In genomic region chr13:76293346-76293745, GRCh38 we compare ENCODE assay signal across 12 cellular contexts.
DNase-seq lines count a peak whose midpoint lies in the region; ATAC-seq, FAIRE-seq and TF ChIP-seq lines count a peak whose summit lies in the region.
"Had no signal": no experiment of that assay in that cellular context is flagged by ENCODE, and none has a peak within 500 bp of the region (broad histone marks: within the 10 kb centered on the region; RNA-seq: fewer than 3 reads in every experiment).

No MANE protein-coding gene starts in this region.

- RAD21 ChIA-PET in GM12878 (lab: Charles Lee; ENCODE audit: unreplicated experiment): no interaction called here

- ATAC-seq in SK-N-SH treated with all-trans-retinoic acid at 6 μM for 48 hours (no peak), GM12878 (no peak)
- ATAC-seq in activated naive CD8-positive, alpha-beta T cell treated with anti-CD3 and anti-CD28 coated beads, Interleukin-2, amount 50 U/mL, for 24 hours: no peak

- H3K27me3 ChIP-seq in SK-N-SH (ENCODE audit: insufficient read depth): no peaks in the 10 kb centered on the region
- H3K27me3 ChIP-seq in GM12878 (replicated peaks in 1 of 2; ENCODE audit: control insufficient read depth in 2 of 2, insufficient read depth in 2 of 2, low read length in 1 of 2): no peaks in the 10 kb centered on the region
- no peaks in the 10 kb centered on the region for H3K27me3 ChIP-seq in WERI-Rb-1 (ENCODE audit: insufficient read depth, low read depth, severe bottlenecking)
- H3K27me3 ChIP-seq: suprapubic skin had no signal

- H3K9me3 ChIP-seq in SK-N-SH (no peaks in the 10 kb centered on the region), GM12878 (replicated peaks; ENCODE audit: control insufficient read depth, insufficient read depth, low read length) (no peaks in the 10 kb centered on the region), WERI-Rb-1 (ENCODE audit: severe bottlenecking) (no peaks in the 10 kb centered on the region)
- H3K9me3 ChIP-seq: suprapubic skin had no signal

- H3K27ac ChIP-seq in SK-N-SH (ENCODE audit: low read depth in 2 of 2, low read length in 1 of 2): no peak overlapping the region
- H3K27ac ChIP-seq in GM12878 (ENCODE audit: control insufficient read depth, insufficient read depth): no peak overlapping the region
- H3K27ac ChIP-seq in WERI-Rb-1: no peak overlapping the region
- H3K27ac ChIP-seq: 22Rv1, suprapubic skin had no signal

- peak; percentile 38 for FAIRE-seq in GM12878 (lab: Jason Lieb, UNC)

- SMC1A ChIA-PET in GM12878 (lab: Charles Lee; ENCODE audit: uncharacterized antibody, unreplicated experiment): no interaction called here

- H3K36me3 Mint-ChIP-seq in activated naive CD8-positive, alpha-beta T cell treated with anti-CD3 and anti-CD28 coated beads, Interleukin-2, amount 50 U/mL, for 24 hours (ENCODE audit: low read depth): no peaks in the 10 kb centered on the region

- no peaks in the 10 kb centered on the region for H3K79me2 ChIP-seq in SK-N-SH (ENCODE audit: insufficient read depth)
- no peaks in the 10 kb centered on the region for H3K79me2 ChIP-seq in GM12878 (ENCODE audit: control insufficient read depth, insufficient read depth, low read length)

- H3K36me3 ChIP-seq in SK-N-SH (replicated peaks in 1 of 2; ENCODE audit: control insufficient read depth in 1 of 2, insufficient read depth in 2 of 2, low read length in 1 of 2) (no peaks in the 10 kb centered on the region), GM12878 (ENCODE audit: control insufficient read depth in 2 of 2, insufficient read depth in 2 of 2, low read length in 1 of 2) (no peaks in the 10 kb centered on the region), WERI-Rb-1 (no peaks in the 10 kb centered on the region)
- H3K36me3 ChIP-seq: suprapubic skin had no signal

- no TSS peak for BruUV-seq in GM12878 (replicated peaks; lab: Mats Ljungman, UMichigan)

- H3K9me2 ChIP-seq in SK-N-SH: no peaks in the 10 kb centered on the region

- H2AFZ ChIP-seq in SK-N-SH (ENCODE audit: low read depth) (no peak overlapping the region), GM12878 (ENCODE audit: control insufficient read depth, low read depth, low read length) (no peak overlapping the region)

- WGBS in SK-N-SH (ENCODE audit: low lambda C conversion rate): 0% methylated on average over 1 of the region's 1 CpG
- WGBS in GM12878 (ENCODE audit: insufficient coverage, insufficient replicate concordance, low lambda C conversion rate, missing lambda C conversion rate): 0% methylated on average over 1 of the region's 1 CpG

- POLR2A ChIA-PET in SK-N-SH (lab: Yijun Ruan, JAX) (no interaction called here), GM12878 (lab: Charles Lee) (no interaction called here)

- H3F3A ChIP-seq in SK-N-SH (replicated peaks; ENCODE audit: insufficient read depth): no peaks in the 10 kb centered on the region

- DNase-seq in SK-N-SH (no peak), GM12878 (ENCODE audit: low read depth, low spot score) (no peak), iris pigment epithelial cell (ENCODE audit: low read depth) (peak; percentile 89), NCI-H1105 (lab: John Stamatoyannopoulos, UW) (no peak), Kasumi-1 (lab: John Stamatoyannopoulos, UW) (no peak), WERI-Rb-1 (no peak)
- no peak for DNase-seq in activated naive CD8-positive, alpha-beta T cell treated with anti-CD3 and anti-CD28 coated beads, Interleukin-2, amount 50 U/mL, for 24 hours
- DNase-seq: activated CD4-positive, alpha-beta memory T cell treated with anti-CD3 and anti-CD28 coated beads, Interleukin-2, amount 10 ng/mL, durations not matched to agents 7 days and 5 days; NCI-H345 had no signal

- TF ChIP-seq CTCF in SK-N-SH (IDR thresholded peaks at IDR 0.05) (no peak), GM12878 (IDR thresholded peaks at IDR 0.05 in 2 of 3, conservative IDR thresholded peaks at IDR 0.05 in 1 of 3; ENCODE audit: control insufficient read depth in 2 of 3, extremely low read depth in 1 of 3, insufficient read depth in 1 of 3, low read depth in 3 of 3, low read length in 3 of 3) (no peak), WERI-Rb-1 (IDR thresholded peaks at IDR 0.05; ENCODE audit: low read depth, low read length) (no peak)

- no peak overlapping the region for H3K4me3 ChIP-seq in SK-N-SH (ENCODE audit: low read depth in 2 of 2, low read length in 1 of 2)
- no peak overlapping the region for H3K4me3 ChIP-seq in GM12878
- no peak overlapping the region for H3K4me3 ChIP-seq in WERI-Rb-1 (ENCODE audit: low read depth, low read length)
- H3K4me3 ChIP-seq: suprapubic skin had no signal

- TF ChIP-seq EP300 in SK-N-SH (IDR thresholded peaks at IDR 0.05; ENCODE audit: borderline replicate concordance in 1 of 2, low read depth in 1 of 2, low read length in 1 of 2) (no peak), GM12878 (IDR thresholded peaks at IDR 0.05; ENCODE audit: borderline replicate concordance in 1 of 2, control insufficient read depth in 1 of 2, low read depth in 2 of 2, low read length in 2 of 2) (no peak)

- H3K9me3 Mint-ChIP-seq in activated naive CD8-positive, alpha-beta T cell treated with anti-CD3 and anti-CD28 coated beads, Interleukin-2, amount 50 U/mL, for 24 hours: peaks cover 6% of the 10 kb centered on the region
- H3K9me3 Mint-ChIP-seq: activated CD4-positive, alpha-beta memory T cell treated with anti-CD3 and anti-CD28 coated beads, Interleukin-2, amount 10 ng/mL, durations not matched to agents 7 days and 5 days had no signal

- H3K4me3 Mint-ChIP-seq in activated naive CD8-positive, alpha-beta T cell treated with anti-CD3 and anti-CD28 coated beads, Interleukin-2, amount 50 U/mL, for 24 hours: no peak overlapping the region
- H3K4me3 Mint-ChIP-seq: activated CD4-positive, alpha-beta memory T cell treated with anti-CD3 and anti-CD28 coated beads, Interleukin-2, amount 10 ng/mL, durations not matched to agents 7 days and 5 days had no signal

- H3K4me1 ChIP-seq in SK-N-SH (ENCODE audit: control insufficient read depth in 1 of 2, insufficient read depth in 2 of 2, low read depth in 1 of 2, low read length in 1 of 2) (no peaks in the 10 kb centered on the region), GM12878 (ENCODE audit: control insufficient read depth, insufficient read depth, low read length) (no peaks in the 10 kb centered on the region)
- H3K4me1 ChIP-seq: suprapubic skin had no signal

- intact Hi-C loops in GM12878 (cut with micrococcal nuclease; ENCODE audit: unreplicated experiment): no loop called here

- in situ Hi-C loops in GM12878 (cut with MboI): no loop called here

- H3K27me3 Mint-ChIP-seq in activated naive CD8-positive, alpha-beta T cell treated with anti-CD3 and anti-CD28 coated beads, Interleukin-2, amount 50 U/mL, for 24 hours: no peaks in the 10 kb centered on the region
- H3K27me3 Mint-ChIP-seq: activated CD4-positive, alpha-beta memory T cell treated with anti-CD3 and anti-CD28 coated beads, Interleukin-2, amount 10 ng/mL, durations not matched to agents 7 days and 5 days had no signal

- no peak for TF ChIP-seq RAD21 in SK-N-SH (IDR thresholded peaks at IDR 0.05; ENCODE audit: low read length)
- TF ChIP-seq RAD21 in GM12878 (IDR thresholded peaks at IDR 0.05; ENCODE audit: insufficient read depth, low read depth, low read length): no peak

- no peaks in the 10 kb centered on the region for H3K4me1 Mint-ChIP-seq in activated naive CD8-positive, alpha-beta T cell treated with anti-CD3 and anti-CD28 coated beads, Interleukin-2, amount 50 U/mL, for 24 hours
- H3K4me1 Mint-ChIP-seq: activated CD4-positive, alpha-beta memory T cell treated with anti-CD3 and anti-CD28 coated beads, Interleukin-2, amount 10 ng/mL, durations not matched to agents 7 days and 5 days had no signal

- CTCF ChIA-PET in SK-N-SH (lab: Yijun Ruan, JAX) (no interaction called here), GM12878 (lab: Yijun Ruan, JAX) (no interaction called here)

- H3K4me2 ChIP-seq in SK-N-SH: no peak overlapping the region
- H3K4me2 ChIP-seq in GM12878 (ENCODE audit: control insufficient read depth, insufficient read depth): no peak overlapping the region

- H3K27ac Mint-ChIP-seq in activated naive CD8-positive, alpha-beta T cell treated with anti-CD3 and anti-CD28 coated beads, Interleukin-2, amount 50 U/mL, for 24 hours: no peak overlapping the region
- H3K27ac Mint-ChIP-seq: activated CD4-positive, alpha-beta memory T cell treated with anti-CD3 and anti-CD28 coated beads, Interleukin-2, amount 10 ng/mL, durations not matched to agents 7 days and 5 days had no signal

- no peaks in the 10 kb centered on the region for H4K20me1 ChIP-seq in SK-N-SH (ENCODE audit: insufficient read depth)
- H4K20me1 ChIP-seq in GM12878 (ENCODE audit: control insufficient read depth, insufficient read depth): no peaks in the 10 kb centered on the region

- H3K9ac ChIP-seq in SK-N-SH: no peak overlapping the region
- H3K9ac ChIP-seq in GM12878 (ENCODE audit: control insufficient read depth, insufficient read depth, low read length): no peak overlapping the region

- no peak for TF ChIP-seq POLR2A in GM12878 (IDR thresholded peaks at IDR 0.05; ENCODE audit: low read depth, low read length)

TF ChIP-seq in SK-N-SH, 30 proteins besides CTCF, POLR2A, EP300 and RAD21:
- TF ChIP-seq JUND (IDR thresholded peaks at IDR 0.05) (peak; percentile 32; the same call in 1 of the 2 replicates), POLR2AphosphoS5 (IDR thresholded peaks at IDR 0.05; ENCODE audit: low read depth, low read length) (no peak)

TF ChIP-seq in SK-N-SH treated with all-trans-retinoic acid at 6 μM for 48 hours, 23 proteins besides CTCF, POLR2A, EP300 and RAD21 (continues in another document):
- TF ChIP-seq SNAI2 (CRISPR knock-in tag; IDR thresholded peaks at IDR 0.05) (no peak), CSDC2 (CRISPR knock-in tag; IDR thresholded peaks at IDR 0.05) (no peak), GLIS3 (CRISPR knock-in tag; IDR thresholded peaks at IDR 0.05) (no peak)

TF ChIP-seq in GM12878, 131 proteins besides CTCF, POLR2A, EP300 and RAD21:
- TF ChIP-seq CEBPB (IDR thresholded peaks at IDR 0.05; ENCODE audit: borderline replicate concordance in 1 of 2, low read depth in 2 of 2, low read length in 2 of 2) (no peak), SMARCA5 (IDR thresholded peaks at IDR 0.05) (no peak), POU2F2 (IDR thresholded peaks at IDR 0.05; ENCODE audit: borderline replicate concordance, low read depth, low read length) (no peak), CBX3 (IDR thresholded peaks at IDR 0.05; ENCODE audit: borderline replicate concordance, low read depth) (no peak), JUNB (IDR thresholded peaks at IDR 0.05) (peak; percentile 62)

Comparison
In these comparisons a context has a peak if more than half of its experiments do, and no peak if none do; other contexts are left out.
1. Of the 26 proteins assayed by ChIP-seq in both GM12878 and SK-N-SH: peak only in GM12878: none; only in SK-N-SH: JUND; in both: none; in neither: 25.